1 cellular context compared by ENCODE assay signal in the genomic region with DNA sequence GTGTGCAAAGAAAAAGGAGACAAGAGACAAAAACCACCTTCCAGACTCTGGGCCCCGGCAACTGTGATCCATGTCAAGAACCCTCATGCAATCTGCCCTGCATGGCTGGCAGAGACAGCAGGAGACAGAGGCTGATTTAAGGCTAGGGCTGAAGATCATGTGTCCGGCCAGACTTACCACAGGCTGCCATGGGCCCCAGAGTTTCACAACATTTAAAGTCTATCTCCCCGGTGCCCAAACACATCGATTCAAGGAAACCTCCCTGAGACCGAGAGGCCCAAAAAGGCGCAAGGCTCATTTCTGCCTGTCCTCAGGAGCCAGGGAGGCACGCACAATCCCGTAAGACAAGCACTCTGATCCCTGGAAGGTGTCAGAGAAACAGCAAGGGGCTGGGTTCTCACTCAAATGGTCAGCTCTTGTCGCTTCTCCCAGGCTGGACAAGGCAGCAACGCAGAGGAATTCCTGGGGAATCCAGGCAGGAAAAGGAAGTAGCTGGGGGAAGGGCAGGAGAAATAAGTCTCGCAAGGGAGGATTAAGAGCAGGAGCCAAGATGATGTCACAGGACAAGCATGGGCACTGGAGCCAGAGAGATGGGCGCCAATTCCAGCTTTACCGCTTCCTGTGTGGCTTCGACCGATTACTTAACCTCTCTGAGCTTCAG.
TF ChIP-seq lines count a peak whose summit lies in the region.

No MANE protein-coding gene starts in this region.

TF ChIP-seq in SK-N-SH, 30 proteins besides CTCF, POLR2A, EP300 and RAD21 (continued from another document):
- TF ChIP-seq, protein P1, sequence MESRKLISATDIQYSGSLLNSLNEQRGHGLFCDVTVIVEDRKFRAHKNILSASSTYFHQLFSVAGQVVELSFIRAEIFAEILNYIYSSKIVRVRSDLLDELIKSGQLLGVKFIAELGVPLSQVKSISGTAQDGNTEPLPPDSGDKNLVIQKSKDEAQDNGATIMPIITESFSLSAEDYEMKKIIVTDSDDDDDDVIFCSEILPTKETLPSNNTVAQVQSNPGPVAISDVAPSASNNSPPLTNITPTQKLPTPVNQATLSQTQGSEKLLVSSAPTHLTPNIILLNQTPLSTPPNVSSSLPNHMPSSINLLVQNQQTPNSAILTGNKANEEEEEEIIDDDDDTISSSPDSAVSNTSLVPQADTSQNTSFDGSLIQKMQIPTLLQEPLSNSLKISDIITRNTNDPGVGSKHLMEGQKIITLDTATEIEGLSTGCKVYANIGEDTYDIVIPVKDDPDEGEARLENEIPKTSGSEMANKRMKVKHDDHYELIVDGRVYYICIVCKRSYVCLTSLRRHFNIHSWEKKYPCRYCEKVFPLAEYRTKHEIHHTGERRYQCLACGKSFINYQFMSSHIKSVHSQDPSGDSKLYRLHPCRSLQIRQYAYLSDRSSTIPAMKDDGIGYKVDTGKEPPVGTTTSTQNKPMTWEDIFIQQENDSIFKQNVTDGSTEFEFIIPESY (IDR thresholded peaks at IDR 0.05; ENCODE audit: borderline replicate concordance, low read depth) = no peak; the same call in 1 of the 2 replicates
- TF ChIP-seq RXRA (IDR thresholded peaks at IDR 0.05; ENCODE audit: borderline replicate concordance, low read depth) = no peak
- TF ChIP-seq RFX5 (IDR thresholded peaks at IDR 0.05; ENCODE audit: low read length) = no peak
- TF ChIP-seq TCF12 (IDR thresholded peaks at IDR 0.05) = peak; percentile 46
